15 cellular contexts compared by ENCODE assay signal in genomic region chr10:52474265-52474664, GRCh38.
"Had no signal": no experiment of that assay in that cellular context is flagged by ENCODE, and none has a peak within 500 bp of the region (broad histone marks: within the 10 kb centered on the region; RNA-seq: fewer than 3 reads in every experiment).

No MANE protein-coding gene starts in this region.

- H3K27me3 Mint-ChIP-seq: stimulated activated naive CD8-positive, alpha-beta T cell treated with anti-CD3 and anti-CD28 coated beads, Interleukin-15, Interleukin-2, amounts not matched to agents 100 ng/mL and 50 ng/mL, for 24 hours had no signal

- DNase-seq: activated CD4-positive, alpha-beta T cell treated with anti-CD3 and anti-CD28 coated beads, Interleukin-2, amount 50 U/mL, for 1 hour; activated naive CD4-positive, alpha-beta T cell treated with anti-CD3 and anti-CD28 coated beads, Interleukin-2, amount 50 U/mL, for 16 hours; activated T-cell treated with anti-CD3 and anti-CD28 coated beads for 4 hours; adrenal gland; caudate nucleus; effector CD8-positive, alpha-beta T cell; heart right ventricle; left ventricle myocardium inferior; mesendoderm; stimulated activated CD4-positive, alpha-beta T cell treated with anti-CD3 and anti-CD28 coated beads, Interleukin-4, amount 100 ng/mL, for 1 hour; stimulated activated CD8-positive, alpha-beta memory T cell treated with anti-CD3 and anti-CD28 coated beads, Interleukin-4, amount 100 ng/mL, for 48 hours had no signal

- H3K9me3 ChIP-seq: adrenal gland, heart right ventricle, left ventricle myocardium inferior had no signal

- H3K27ac Mint-ChIP-seq: activated T-helper 2 cell treated with anti-CD3 and anti-CD28 coated beads, Interferon-gamma antibody, Interleukin-2, Interleukin-4, amounts not matched to agents 10 μg/mL and 5 μg/mL and 100 μg/mL, durations not matched to agents 14 hours and 24 hours and 36 hours; stimulated activated naive CD8-positive, alpha-beta T cell treated with anti-CD3 and anti-CD28 coated beads, Interleukin-15, Interleukin-2, amounts not matched to agents 100 ng/mL and 50 ng/mL, for 24 hours had no signal

- H3K36me3 ChIP-seq: adrenal gland, heart right ventricle, left ventricle myocardium inferior had no signal

- H3K4me1 Mint-ChIP-seq: nephron had no signal

- H3K4me3 Mint-ChIP-seq: nephron; stimulated activated naive CD8-positive, alpha-beta T cell treated with anti-CD3 and anti-CD28 coated beads, Interleukin-15, Interleukin-2, amounts not matched to agents 100 ng/mL and 50 ng/mL, for 24 hours had no signal

- H3K27me3 ChIP-seq: adrenal gland, heart right ventricle had no signal

- H3K4me3 ChIP-seq: adrenal gland, coronary artery, heart right ventricle, left ventricle myocardium inferior had no signal

- H3K4me1 ChIP-seq: adrenal gland, heart right ventricle, left ventricle myocardium inferior had no signal

- H3K27ac ChIP-seq: adrenal gland, coronary artery, heart right ventricle, left ventricle myocardium inferior had no signal

- ATAC-seq: heart right ventricle had no signal

- H3K9me3 Mint-ChIP-seq: activated T-helper 2 cell treated with anti-CD3 and anti-CD28 coated beads, Interferon-gamma antibody, Interleukin-2, Interleukin-4, amounts not matched to agents 10 μg/mL and 5 μg/mL and 100 μg/mL, durations not matched to agents 14 hours and 24 hours and 36 hours; nephron had no signal
